13 cellular contexts compared by ENCODE assay signal in the genomic region with DNA sequence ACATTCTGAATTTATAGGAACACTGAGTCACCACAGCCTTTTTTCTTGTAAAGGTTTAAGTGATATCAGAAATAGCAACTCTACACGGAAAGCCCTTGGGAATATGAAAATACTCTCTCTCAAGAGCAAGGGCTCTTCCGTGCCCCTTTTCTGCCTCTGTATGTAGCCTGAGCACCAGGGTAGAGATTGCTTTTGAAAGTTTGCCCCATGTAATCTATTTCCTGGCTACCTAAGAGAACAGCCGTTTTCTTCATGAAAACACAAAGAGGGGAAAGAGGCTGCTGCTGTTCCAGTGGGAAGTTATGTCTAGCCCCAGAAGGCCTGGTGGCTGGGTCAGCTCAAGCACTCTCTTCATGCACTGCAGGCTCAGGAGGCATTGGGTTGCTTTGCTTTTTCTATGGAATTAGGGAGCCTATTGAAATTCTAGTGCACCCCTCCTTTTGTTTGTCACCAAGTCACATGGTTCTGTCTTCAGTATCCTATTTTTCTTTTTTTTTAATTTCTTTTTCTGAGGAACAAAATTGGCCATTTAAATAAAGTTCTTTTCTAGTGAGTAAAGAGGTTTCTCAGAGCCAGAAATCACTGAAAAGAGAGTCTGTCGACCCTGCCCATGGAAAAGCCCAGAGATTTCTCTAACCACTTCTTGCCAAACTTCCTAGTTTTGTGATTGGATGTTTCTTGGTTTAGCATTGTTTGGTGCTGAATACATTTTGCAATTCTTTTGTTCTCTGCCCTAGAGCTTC. TPM values are rescaled to one million over a fixed set of nuclear protein-coding genes. Genes with fewer than 3 reads are reported as not detected.
DNase-seq lines count a peak whose midpoint lies in the region; ATAC-seq and TF ChIP-seq lines count a peak whose summit lies in the region.
"Had no signal": no experiment of that assay in that cellular context is flagged by ENCODE, and none has a peak within 500 bp of the region (broad histone marks: within the 10 kb centered on the region; RNA-seq: fewer than 3 reads in every experiment).

No MANE protein-coding gene starts in this region.

- CTCF ChIA-PET in mammary epithelial cell (lab: Charles Lee; ENCODE audit: low non-redundant PET): no interaction called here

- dilution Hi-C loops in mammary epithelial cell (cut with HindIII; ENCODE audit: low sequenced_read_pairs): no loop called here

- H3K4me3 ChIP-seq in iPS-20b (ENCODE audit: low read length): peak overlapping the region; percentile 8; the same call in 1 of the 2 replicates
- H3K4me3 ChIP-seq in mammary epithelial cell (replicated peaks in 1 of 3; ENCODE audit: insufficient read depth in 1 of 3, low read depth in 2 of 3, low read length in 3 of 3): no peak overlapping the region
- H3K4me3 ChIP-seq: esophagus muscularis mucosa, uterus had no signal

- intact Hi-C loops in activated T-helper 2 cell treated with anti-CD3 and anti-CD28 coated beads, Interferon-gamma antibody, Interleukin-2, Interleukin-4, amounts not matched to agents 10 μg/mL and 5 μg/mL and 100 μg/mL, durations not matched to agents 14 hours and 24 hours and 36 hours (cut with micrococcal nuclease): loop anchor here (2.0 kb wide), 1 partner anchor 43 kb away; no protein-coding TSS in a partner anchor
- intact Hi-C loops in mammary epithelial cell (cut with micrococcal nuclease): no loop called here

- no peaks in the 10 kb centered on the region for H3K27me3 Mint-ChIP-seq in activated T-helper 2 cell treated with anti-CD3 and anti-CD28 coated beads, Interferon-gamma antibody, Interleukin-2, Interleukin-4, amounts not matched to agents 10 μg/mL and 5 μg/mL and 100 μg/mL, durations not matched to agents 14 hours and 24 hours and 36 hours (ENCODE audit: low read depth)
- H3K27me3 Mint-ChIP-seq in HFFc6 (ENCODE audit: insufficient read depth): no peaks in the 10 kb centered on the region

- H3K4me1 ChIP-seq in iPS-20b (ENCODE audit: insufficient read depth, low read length) (peaks cover 26% of the 10 kb centered on the region; the same call in 1 of the 2 replicates), mammary epithelial cell (ENCODE audit: insufficient read depth, low read length) (no peaks in the 10 kb centered on the region)
- H3K4me1 ChIP-seq: uterus had no signal

- peaks cover 64% of the 10 kb centered on the region for H3K4me1 Mint-ChIP-seq in activated T-helper 2 cell treated with anti-CD3 and anti-CD28 coated beads, Interferon-gamma antibody, Interleukin-2, Interleukin-4, amounts not matched to agents 10 μg/mL and 5 μg/mL and 100 μg/mL, durations not matched to agents 14 hours and 24 hours and 36 hours (ENCODE audit: low read depth)
- no peaks in the 10 kb centered on the region for H3K4me1 Mint-ChIP-seq in HFFc6 (ENCODE audit: low read depth)

- BruUV-seq in mammary epithelial cell (replicated peaks; lab: Mats Ljungman, UMichigan): no TSS peak

- H2AFZ ChIP-seq in mammary epithelial cell (ENCODE audit: low read depth, low read length): no peak overlapping the region

- TF ChIP-seq CTCF in HFFc6 (IDR thresholded peaks at IDR 0.05) (no peak), mammary epithelial cell (conservative IDR thresholded peaks at IDR 0.05 in 1 of 2, IDR thresholded peaks at IDR 0.05 in 1 of 2; ENCODE audit: extremely low read depth in 1 of 2, insufficient read depth in 1 of 2, low read depth in 1 of 2, low read length in 2 of 2) (no peak)

- WGBS in mammary epithelial cell (ENCODE audit: low coverage, missing lambda C conversion rate): 75% methylated on average over 4 of the region's 4 CpGs

- H3K27me3 ChIP-seq in iPS-20b (ENCODE audit: insufficient read depth, low read length) (no peaks in the 10 kb centered on the region), mammary epithelial cell (ENCODE audit: insufficient read depth, low read length) (no peaks in the 10 kb centered on the region)
- H3K27me3 ChIP-seq: esophagus muscularis mucosa, uterus had no signal

- no peaks in the 10 kb centered on the region for H4K20me1 ChIP-seq in mammary epithelial cell (ENCODE audit: insufficient read depth, low read length)

- peaks cover 24% of the 10 kb centered on the region for H3K36me3 Mint-ChIP-seq in activated T-helper 2 cell treated with anti-CD3 and anti-CD28 coated beads, Interferon-gamma antibody, Interleukin-2, Interleukin-4, amounts not matched to agents 10 μg/mL and 5 μg/mL and 100 μg/mL, durations not matched to agents 14 hours and 24 hours and 36 hours (ENCODE audit: low read depth)
- peaks cover 23% of the 10 kb centered on the region for H3K36me3 Mint-ChIP-seq in HFFc6 (ENCODE audit: low read depth)

- H3K27ac ChIP-seq in iPS-20b (ENCODE audit: low read length) (peak overlapping the region; percentile 0), mammary epithelial cell (ENCODE audit: insufficient read depth, low read depth, low read length) (no peak overlapping the region)
- H3K27ac ChIP-seq: esophagus muscularis mucosa, uterus had no signal

- H3K9me3 ChIP-seq in iPS-20b (ENCODE audit: insufficient read depth, low read depth, low read length) (no peaks in the 10 kb centered on the region), mammary epithelial cell (replicated peaks; ENCODE audit: insufficient read depth, low read length) (no peaks in the 10 kb centered on the region)
- H3K9me3 ChIP-seq: esophagus muscularis mucosa, uterus had no signal

- peak overlapping the region; percentile 50; the same call in 1 of the 2 replicates for H3K9ac ChIP-seq in iPS-20b (ENCODE audit: low read depth, low read length)
- no peak overlapping the region for H3K9ac ChIP-seq in mammary epithelial cell (ENCODE audit: insufficient read depth, low read length)

- H3K4me3 Mint-ChIP-seq in activated T-helper 2 cell treated with anti-CD3 and anti-CD28 coated beads, Interferon-gamma antibody, Interleukin-2, Interleukin-4, amounts not matched to agents 10 μg/mL and 5 μg/mL and 100 μg/mL, durations not matched to agents 14 hours and 24 hours and 36 hours (ENCODE audit: low read depth): no peak overlapping the region
- H3K4me3 Mint-ChIP-seq in HFFc6: no peak overlapping the region
- H3K4me3 Mint-ChIP-seq: T-helper 1 cell treated with Interleukin-12 subunit alpha and Interleukin-12 subunit beta and Interleukin-4 antibody, amounts not matched to agents 30 μg/mL and 1 μg/mL, for 36 hours had no signal

- H3K36me3 ChIP-seq in iPS-20b (ENCODE audit: insufficient read depth, low read depth, low read length): no peaks in the 10 kb centered on the region
- H3K36me3 ChIP-seq in mammary epithelial cell (ENCODE audit: insufficient read depth, low read length): no peaks in the 10 kb centered on the region
- H3K36me3 ChIP-seq: uterus had no signal

- no peaks in the 10 kb centered on the region for H3K79me2 ChIP-seq in mammary epithelial cell (ENCODE audit: insufficient read depth, low read length)

- in situ Hi-C loops in mammary epithelial cell (cut with MboI; ENCODE audit: low sequenced_read_pairs in 2 of 2): no loop called here

- H3K9me3 Mint-ChIP-seq in activated T-helper 2 cell treated with anti-CD3 and anti-CD28 coated beads, Interferon-gamma antibody, Interleukin-2, Interleukin-4, amounts not matched to agents 10 μg/mL and 5 μg/mL and 100 μg/mL, durations not matched to agents 14 hours and 24 hours and 36 hours: peaks cover 13% of the 10 kb centered on the region
- H3K9me3 Mint-ChIP-seq in HFFc6: no peaks in the 10 kb centered on the region

- ATAC-seq in HG02885 (IDR thresholded peaks at IDR 0.05; ENCODE audit: poor library complexity, unreplicated experiment) (peak; percentile 13), HG03442 (IDR thresholded peaks at IDR 0.05; ENCODE audit: unreplicated experiment) (no peak)
- ATAC-seq: sciatic nerve had no signal

- no peak overlapping the region for H3K4me2 ChIP-seq in mammary epithelial cell (ENCODE audit: insufficient read depth, low read depth, low read length)

- H3K27ac Mint-ChIP-seq in activated T-helper 2 cell treated with anti-CD3 and anti-CD28 coated beads, Interferon-gamma antibody, Interleukin-2, Interleukin-4, amounts not matched to agents 10 μg/mL and 5 μg/mL and 100 μg/mL, durations not matched to agents 14 hours and 24 hours and 36 hours: peak overlapping the region; percentile 80
- no peak overlapping the region for H3K27ac Mint-ChIP-seq in HFFc6

- DNase-seq in Ammon's horn (ENCODE audit: low spot score) (peak; percentile 64), RPMI8226 (no peak), HFFc6 (no peak), mammary epithelial cell (no peak)
- no peak for DNase-seq in activated T-helper 2 cell treated with anti-CD3 and anti-CD28 coated beads, Interferon-gamma antibody, Interleukin-2, Interleukin-4, amounts not matched to agents 10 μg/mL and 5 μg/mL and 100 μg/mL, durations not matched to agents 14 hours and 24 hours and 36 hours (ENCODE audit: low spot score)
- DNase-seq: NCI-H1436 treated with DMSO at 0.1 percent for 48 hours, uterus had no signal

RNA-seq across cellular contexts. Expression of gene TIGIT, which starts 39.5 kb away (rescaled TPM):
- 6.3 and 6.7 TPM in 2 replicates for total RNA-seq in activated T-helper 2 cell treated with anti-CD3 and anti-CD28 coated beads, Interferon-gamma antibody, Interleukin-2, Interleukin-4, amounts not matched to agents 10 μg/mL and 5 μg/mL and 100 μg/mL, durations not matched to agents 14 hours and 24 hours and 36 hours
- total RNA-seq in HFFc6 (2021; fragmentation: NEBNext Ultra II Directional; extraction: Animal tissue kit (Norgen Biotek cat#: 25700)): not detected
- not detected for total RNA-seq in mammary epithelial cell
- not detected for polyA plus RNA-seq in mammary epithelial cell
- not detected for polyA minus RNA-seq in mammary epithelial cell
